Comparison of ENCODE assay signal across 12 cellular contexts in the genomic region with DNA sequence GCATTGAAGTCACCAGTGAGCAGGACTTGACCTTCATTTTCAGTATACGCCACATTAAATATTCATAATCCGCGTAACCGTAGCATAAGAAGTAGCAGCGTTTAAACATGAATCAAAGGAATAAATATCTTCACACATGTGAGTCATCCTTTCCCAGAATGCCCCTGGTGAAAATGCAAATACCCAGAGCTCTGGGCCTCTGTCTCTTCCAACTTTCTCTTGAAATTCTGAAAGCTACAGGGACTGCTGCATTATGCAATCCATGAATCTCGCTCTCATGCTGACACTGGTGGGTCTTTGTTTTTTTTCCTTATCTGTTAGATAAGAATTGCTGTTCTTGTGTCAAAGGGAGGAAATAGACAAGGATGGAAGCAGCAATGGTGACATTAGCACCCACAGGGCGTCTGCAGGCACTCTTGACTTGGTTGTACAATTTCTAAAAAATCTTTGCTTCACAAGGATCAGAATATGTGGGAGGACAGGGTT.
DNase-seq lines count a peak whose midpoint lies in the region; ATAC-seq and TF ChIP-seq lines count a peak whose summit lies in the region.
"Had no signal": no experiment of that assay in that cellular context is flagged by ENCODE, and none has a peak within 500 bp of the region (broad histone marks: within the 10 kb centered on the region; RNA-seq: fewer than 3 reads in every experiment).

No MANE protein-coding gene starts in this region.

- H3K27ac Mint-ChIP-seq in immature natural killer cell: no peak overlapping the region

- H3K79me2 ChIP-seq in osteoblast (ENCODE audit: insufficient read depth, low read length): no peaks in the 10 kb centered on the region

- no peaks in the 10 kb centered on the region for H3K36me3 ChIP-seq in SK-N-MC (ENCODE audit: insufficient read depth, low read length)
- no peaks in the 10 kb centered on the region for H3K36me3 ChIP-seq in osteoblast (ENCODE audit: insufficient read depth, low read length)
- no peaks in the 10 kb centered on the region for H3K36me3 ChIP-seq in WERI-Rb-1
- H3K36me3 ChIP-seq: breast epithelium had no signal

- H3K4me1 ChIP-seq in foreskin keratinocyte (peaks cover 10% of the 10 kb centered on the region), osteoblast (ENCODE audit: insufficient read depth, low read length) (peaks cover 33% of the 10 kb centered on the region)
- H3K4me1 ChIP-seq: breast epithelium had no signal

- H4K20me1 ChIP-seq in osteoblast (ENCODE audit: insufficient read depth, low read length): no peaks in the 10 kb centered on the region

- no peaks in the 10 kb centered on the region for H3K9me3 ChIP-seq in SK-N-MC (ENCODE audit: low read depth, low read length)
- H3K9me3 ChIP-seq in osteoblast (ENCODE audit: low read depth, low read length): no peaks in the 10 kb centered on the region
- no peaks in the 10 kb centered on the region for H3K9me3 ChIP-seq in WERI-Rb-1 (ENCODE audit: severe bottlenecking)
- H3K9me3 ChIP-seq: breast epithelium had no signal

- no peak overlapping the region for H3K27ac ChIP-seq in SK-N-MC
- H3K27ac ChIP-seq in foreskin keratinocyte: no peak overlapping the region
- no peak overlapping the region for H3K27ac ChIP-seq in osteoblast (ENCODE audit: low read depth, low read length)
- no peak overlapping the region for H3K27ac ChIP-seq in WERI-Rb-1
- H3K27ac ChIP-seq: breast epithelium had no signal

- H3K4me3 Mint-ChIP-seq in immature natural killer cell: no peak overlapping the region

- H3K36me3 Mint-ChIP-seq in immature natural killer cell: no peaks in the 10 kb centered on the region

- H3K4me1 Mint-ChIP-seq in immature natural killer cell: peaks cover 9 to 12% of the 10 kb centered on the region in 2 donors

- no peak overlapping the region for H3K9ac ChIP-seq in SK-N-MC (ENCODE audit: insufficient read length)

- no peaks in the 10 kb centered on the region for H3K27me3 ChIP-seq in foreskin keratinocyte
- H3K27me3 ChIP-seq in osteoblast (ENCODE audit: insufficient read depth, low read length): no peaks in the 10 kb centered on the region
- no peaks in the 10 kb centered on the region for H3K27me3 ChIP-seq in WERI-Rb-1 (ENCODE audit: insufficient read depth, low read depth, severe bottlenecking)
- H3K27me3 ChIP-seq: breast epithelium had no signal

- ATAC-seq in foreskin keratinocyte: peak; percentile 39
- ATAC-seq in stimulated activated naive CD8-positive, alpha-beta T cell treated with anti-CD3 and anti-CD28 coated beads, Interleukin-15, Interleukin-2, amounts not matched to agents 100 U/mL and 50 U/mL, for 24 hours: no peak

- peak; percentile 22 for DNase-seq in Daoy (ENCODE audit: low read depth)
- peak; percentile 42 for DNase-seq in SK-N-MC (ENCODE audit: low read depth, low spot score)
- peak in 1 of 2 donors; percentile 44 for DNase-seq in foreskin keratinocyte
- peak; percentile 17 for DNase-seq in osteoblast (ENCODE audit: insufficient read length, low spot score, missing footprints)
- DNase-seq in immature natural killer cell: no peak
- no peak for DNase-seq in COLO668 (lab: John Stamatoyannopoulos, UW; ENCODE audit: unreplicated experiment)
- no peak for DNase-seq in WERI-Rb-1
- no peak for DNase-seq in stimulated activated naive CD8-positive, alpha-beta T cell treated with anti-CD3 and anti-CD28 coated beads, Interleukin-15, Interleukin-2, amounts not matched to agents 100 U/mL and 50 U/mL, for 24 hours
- DNase-seq: activated CD4-positive, alpha-beta T cell treated with anti-CD3 and anti-CD28 coated beads for 4 hours; retina; stimulated activated CD8-positive, alpha-beta memory T cell treated with anti-CD3 and anti-CD28 coated beads, Interleukin-4, amount 100 ng/mL, for 48 hours had no signal

- peaks cover 0 to 10% (median 4%) of the 10 kb centered on the region in 3 donors for H3K27me3 Mint-ChIP-seq in immature natural killer cell (ENCODE audit: low read depth in 3 of 3)

- H2AFZ ChIP-seq in osteoblast (ENCODE audit: low read length): no peak overlapping the region

- H3K4me2 ChIP-seq in osteoblast (ENCODE audit: insufficient read depth, low read length): peak overlapping the region; percentile 45

- no peaks in the 10 kb centered on the region for H3K9me3 Mint-ChIP-seq in immature natural killer cell

- TF ChIP-seq CTCF in foreskin keratinocyte (conservative IDR thresholded peaks at IDR 0.05) (no peak), osteoblast (IDR thresholded peaks at IDR 0.05; ENCODE audit: extremely low read depth, low read depth, low read length) (no peak), WERI-Rb-1 (IDR thresholded peaks at IDR 0.05; ENCODE audit: low read depth, low read length) (no peak)

- H3K4me3 ChIP-seq in SK-N-MC (peak overlapping the region; percentile 33; the same call in 1 of the 2 replicates), osteoblast (ENCODE audit: insufficient read depth, low read length) (no peak overlapping the region), WERI-Rb-1 (ENCODE audit: low read depth, low read length) (no peak overlapping the region)
- H3K4me3 ChIP-seq: breast epithelium had no signal

Comparison
In these comparisons a context has a peak if more than half of its experiments do, and no peak if none do; other contexts are left out.
1. DNase-seq: peak in Daoy (single experiment), SK-N-MC (single experiment) and osteoblast (single experiment); none in immature natural killer cell (0 of 3), COLO668 (single experiment), WERI-Rb-1 (single experiment) and stimulated activated naive CD8-positive, alpha-beta T cell treated with anti-CD3 and anti-CD28 coated beads, Interleukin-15, Interleukin-2, amounts not matched to agents 100 U/mL and 50 U/mL, for 24 hours (single experiment).